Comparison of ENCODE assay signal across 1 cellular context in the genomic region with DNA sequence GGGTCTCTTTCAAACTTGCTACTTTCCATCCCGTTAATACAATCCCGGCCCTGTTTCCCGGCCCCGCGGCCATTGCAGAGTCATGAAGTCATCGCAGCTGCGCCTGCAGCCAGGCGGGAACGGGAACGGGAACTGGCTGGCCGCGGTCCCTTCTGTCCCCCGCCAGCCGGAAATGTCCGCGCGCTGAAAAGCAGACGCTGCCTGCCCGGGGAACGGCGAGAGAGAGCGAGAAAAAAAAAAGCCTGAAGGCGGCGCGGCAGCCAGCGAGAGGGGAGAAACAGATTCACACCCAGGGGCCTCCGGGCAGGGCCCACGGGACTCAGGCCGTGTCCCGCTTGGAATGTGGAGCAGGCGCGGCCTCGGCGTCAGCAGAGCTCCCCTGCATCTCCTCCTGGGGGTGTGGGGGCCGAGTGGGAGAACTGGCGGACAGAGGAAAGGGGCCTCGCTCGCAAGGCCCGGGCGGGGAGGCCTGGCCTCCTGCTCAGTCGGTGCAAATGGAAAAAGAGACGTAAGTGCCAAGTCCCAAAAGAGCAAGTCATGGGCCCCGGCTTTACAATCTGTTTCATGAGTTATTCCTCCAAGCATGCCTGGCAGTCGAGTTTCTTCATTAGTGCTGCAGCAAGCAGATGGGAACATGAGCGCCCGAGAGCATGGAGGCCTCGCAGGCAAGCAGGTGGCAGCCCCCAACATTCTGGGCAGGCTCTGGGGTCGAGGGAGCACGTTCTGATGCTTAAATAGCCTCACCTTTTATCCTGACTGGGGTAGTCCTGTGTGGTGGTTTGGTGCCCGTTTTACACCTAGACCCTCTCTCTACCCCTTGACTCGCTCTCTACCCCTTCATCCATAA.
TF ChIP-seq lines count a peak whose summit lies in the region.

No MANE protein-coding gene starts in this region.

TF ChIP-seq in K562, 482 proteins besides CTCF, POLR2A, EP300 and RAD21 (continued from another document):
- TF ChIP-seq, protein P1, sequence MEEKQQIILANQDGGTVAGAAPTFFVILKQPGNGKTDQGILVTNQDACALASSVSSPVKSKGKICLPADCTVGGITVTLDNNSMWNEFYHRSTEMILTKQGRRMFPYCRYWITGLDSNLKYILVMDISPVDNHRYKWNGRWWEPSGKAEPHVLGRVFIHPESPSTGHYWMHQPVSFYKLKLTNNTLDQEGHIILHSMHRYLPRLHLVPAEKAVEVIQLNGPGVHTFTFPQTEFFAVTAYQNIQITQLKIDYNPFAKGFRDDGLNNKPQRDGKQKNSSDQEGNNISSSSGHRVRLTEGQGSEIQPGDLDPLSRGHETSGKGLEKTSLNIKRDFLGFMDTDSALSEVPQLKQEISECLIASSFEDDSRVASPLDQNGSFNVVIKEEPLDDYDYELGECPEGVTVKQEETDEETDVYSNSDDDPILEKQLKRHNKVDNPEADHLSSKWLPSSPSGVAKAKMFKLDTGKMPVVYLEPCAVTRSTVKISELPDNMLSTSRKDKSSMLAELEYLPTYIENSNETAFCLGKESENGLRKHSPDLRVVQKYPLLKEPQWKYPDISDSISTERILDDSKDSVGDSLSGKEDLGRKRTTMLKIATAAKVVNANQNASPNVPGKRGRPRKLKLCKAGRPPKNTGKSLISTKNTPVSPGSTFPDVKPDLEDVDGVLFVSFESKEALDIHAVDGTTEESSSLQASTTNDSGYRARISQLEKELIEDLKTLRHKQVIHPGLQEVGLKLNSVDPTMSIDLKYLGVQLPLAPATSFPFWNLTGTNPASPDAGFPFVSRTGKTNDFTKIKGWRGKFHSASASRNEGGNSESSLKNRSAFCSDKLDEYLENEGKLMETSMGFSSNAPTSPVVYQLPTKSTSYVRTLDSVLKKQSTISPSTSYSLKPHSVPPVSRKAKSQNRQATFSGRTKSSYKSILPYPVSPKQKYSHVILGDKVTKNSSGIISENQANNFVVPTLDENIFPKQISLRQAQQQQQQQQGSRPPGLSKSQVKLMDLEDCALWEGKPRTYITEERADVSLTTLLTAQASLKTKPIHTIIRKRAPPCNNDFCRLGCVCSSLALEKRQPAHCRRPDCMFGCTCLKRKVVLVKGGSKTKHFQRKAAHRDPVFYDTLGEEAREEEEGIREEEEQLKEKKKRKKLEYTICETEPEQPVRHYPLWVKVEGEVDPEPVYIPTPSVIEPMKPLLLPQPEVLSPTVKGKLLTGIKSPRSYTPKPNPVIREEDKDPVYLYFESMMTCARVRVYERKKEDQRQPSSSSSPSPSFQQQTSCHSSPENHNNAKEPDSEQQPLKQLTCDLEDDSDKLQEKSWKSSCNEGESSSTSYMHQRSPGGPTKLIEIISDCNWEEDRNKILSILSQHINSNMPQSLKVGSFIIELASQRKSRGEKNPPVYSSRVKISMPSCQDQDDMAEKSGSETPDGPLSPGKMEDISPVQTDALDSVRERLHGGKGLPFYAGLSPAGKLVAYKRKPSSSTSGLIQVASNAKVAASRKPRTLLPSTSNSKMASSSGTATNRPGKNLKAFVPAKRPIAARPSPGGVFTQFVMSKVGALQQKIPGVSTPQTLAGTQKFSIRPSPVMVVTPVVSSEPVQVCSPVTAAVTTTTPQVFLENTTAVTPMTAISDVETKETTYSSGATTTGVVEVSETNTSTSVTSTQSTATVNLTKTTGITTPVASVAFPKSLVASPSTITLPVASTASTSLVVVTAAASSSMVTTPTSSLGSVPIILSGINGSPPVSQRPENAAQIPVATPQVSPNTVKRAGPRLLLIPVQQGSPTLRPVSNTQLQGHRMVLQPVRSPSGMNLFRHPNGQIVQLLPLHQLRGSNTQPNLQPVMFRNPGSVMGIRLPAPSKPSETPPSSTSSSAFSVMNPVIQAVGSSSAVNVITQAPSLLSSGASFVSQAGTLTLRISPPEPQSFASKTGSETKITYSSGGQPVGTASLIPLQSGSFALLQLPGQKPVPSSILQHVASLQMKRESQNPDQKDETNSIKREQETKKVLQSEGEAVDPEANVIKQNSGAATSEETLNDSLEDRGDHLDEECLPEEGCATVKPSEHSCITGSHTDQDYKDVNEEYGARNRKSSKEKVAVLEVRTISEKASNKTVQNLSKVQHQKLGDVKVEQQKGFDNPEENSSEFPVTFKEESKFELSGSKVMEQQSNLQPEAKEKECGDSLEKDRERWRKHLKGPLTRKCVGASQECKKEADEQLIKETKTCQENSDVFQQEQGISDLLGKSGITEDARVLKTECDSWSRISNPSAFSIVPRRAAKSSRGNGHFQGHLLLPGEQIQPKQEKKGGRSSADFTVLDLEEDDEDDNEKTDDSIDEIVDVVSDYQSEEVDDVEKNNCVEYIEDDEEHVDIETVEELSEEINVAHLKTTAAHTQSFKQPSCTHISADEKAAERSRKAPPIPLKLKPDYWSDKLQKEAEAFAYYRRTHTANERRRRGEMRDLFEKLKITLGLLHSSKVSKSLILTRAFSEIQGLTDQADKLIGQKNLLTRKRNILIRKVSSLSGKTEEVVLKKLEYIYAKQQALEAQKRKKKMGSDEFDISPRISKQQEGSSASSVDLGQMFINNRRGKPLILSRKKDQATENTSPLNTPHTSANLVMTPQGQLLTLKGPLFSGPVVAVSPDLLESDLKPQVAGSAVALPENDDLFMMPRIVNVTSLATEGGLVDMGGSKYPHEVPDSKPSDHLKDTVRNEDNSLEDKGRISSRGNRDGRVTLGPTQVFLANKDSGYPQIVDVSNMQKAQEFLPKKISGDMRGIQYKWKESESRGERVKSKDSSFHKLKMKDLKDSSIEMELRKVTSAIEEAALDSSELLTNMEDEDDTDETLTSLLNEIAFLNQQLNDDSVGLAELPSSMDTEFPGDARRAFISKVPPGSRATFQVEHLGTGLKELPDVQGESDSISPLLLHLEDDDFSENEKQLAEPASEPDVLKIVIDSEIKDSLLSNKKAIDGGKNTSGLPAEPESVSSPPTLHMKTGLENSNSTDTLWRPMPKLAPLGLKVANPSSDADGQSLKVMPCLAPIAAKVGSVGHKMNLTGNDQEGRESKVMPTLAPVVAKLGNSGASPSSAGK (IDR thresholded peaks at IDR 0.05): peak; percentile 55
- peak; percentile 41; the same call in 1 of the 2 replicates for TF ChIP-seq RB1 (IDR thresholded peaks at IDR 0.05; ENCODE audit: low read depth)
- TF ChIP-seq, protein P2, sequence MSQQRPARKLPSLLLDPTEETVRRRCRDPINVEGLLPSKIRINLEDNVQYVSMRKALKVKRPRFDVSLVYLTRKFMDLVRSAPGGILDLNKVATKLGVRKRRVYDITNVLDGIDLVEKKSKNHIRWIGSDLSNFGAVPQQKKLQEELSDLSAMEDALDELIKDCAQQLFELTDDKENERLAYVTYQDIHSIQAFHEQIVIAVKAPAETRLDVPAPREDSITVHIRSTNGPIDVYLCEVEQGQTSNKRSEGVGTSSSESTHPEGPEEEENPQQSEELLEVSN (IDR thresholded peaks at IDR 0.05; ENCODE audit: borderline replicate concordance in 1 of 2, extremely low read depth in 1 of 2, insufficient read depth in 1 of 2, insufficient read length in 1 of 2, low read depth in 1 of 2, low read length in 1 of 2, poor library complexity in 1 of 2, severe bottlenecking in 1 of 2): peak in 1 of 2 experiments; percentile 90
